ENCODE assay signal across 20 cellular contexts in genomic region chr7:84686373-84686772, GRCh38.
"Had no signal": no experiment of that assay in that cellular context is flagged by ENCODE, and none has a peak within 500 bp of the region (broad histone marks: within the 10 kb centered on the region; RNA-seq: fewer than 3 reads in every experiment).

No MANE protein-coding gene starts in this region.

- DNase-seq: activated CD4-positive, alpha-beta T cell treated with anti-CD3 and anti-CD28 coated beads, Interleukin-2, amount 10 ng/mL, durations not matched to agents 24 days and 14 days; activated CD4-positive, CD25-positive, alpha-beta regulatory T cell; activated CD8-positive, alpha-beta memory T cell treated with anti-CD3 and anti-CD28 coated beads, Interleukin-2, amount 50 U/mL, for 4 hours; activated CD8-positive, alpha-beta T cell treated with anti-CD3 and anti-CD28 coated beads, Interleukin-2, amount 10 ng/mL, durations not matched to agents 7 days and 5 days; activated gamma-delta T cell; activated T-cell treated with anti-CD3 and anti-CD28 coated beads, Interleukin-2, amount 50 U/mL, for 48 hours; amniotic stem cell; cerebellar nuclear complex; effector memory CD4-positive, alpha-beta T cell; gastrocnemius medialis; heart left ventricle; midbrain; sigmoid colon; stimulated activated CD4-positive, alpha-beta T cell treated with anti-CD3 and anti-CD28 coated beads, Interleukin-2, amount 100 ng/mL, for 24 hours had no signal

- H3K4me3 Mint-ChIP-seq: activated CD4-positive, alpha-beta T cell treated with anti-CD3 and anti-CD28 coated beads, Interleukin-2, amount 10 ng/mL, durations not matched to agents 24 days and 14 days; activated CD8-positive, alpha-beta T cell treated with anti-CD3 and anti-CD28 coated beads, Interleukin-2, amount 10 ng/mL, durations not matched to agents 7 days and 5 days; brain; dendritic cell treated with granulocyte-macrophage colony-stimulating factor and Interleukin-4, amounts not matched to agents 40 ng/mL and 50 ng/mL, for 4 days; stimulated activated effector memory CD8-positive, alpha-beta T cell treated with anti-CD3 and anti-CD28 coated beads, Interleukin-12 subunit alpha, Interleukin-12 subunit beta, amount 100 ng/mL, for 72 hours had no signal

- ATAC-seq: activated CD8-positive, alpha-beta T cell treated with anti-CD3 and anti-CD28 coated beads, Interleukin-2, amount 10 ng/mL, durations not matched to agents 7 days and 5 days; activated naive CD4-positive, alpha-beta T cell treated with anti-CD3 and anti-CD28 coated beads, Interleukin-2, amount 50 U/mL, for 72 hours; gastrocnemius medialis; heart left ventricle; stimulated activated effector memory CD8-positive, alpha-beta T cell treated with anti-CD3 and anti-CD28 coated beads, Interleukin-12 subunit alpha, Interleukin-12 subunit beta, amount 100 ng/mL, for 72 hours had no signal

- H3K4me3 ChIP-seq: gastrocnemius medialis, heart left ventricle, lung, sigmoid colon, thoracic aorta had no signal

- H3K27ac Mint-ChIP-seq: activated CD4-positive, alpha-beta T cell treated with anti-CD3 and anti-CD28 coated beads, Interleukin-2, amount 10 ng/mL, durations not matched to agents 24 days and 14 days; activated CD8-positive, alpha-beta T cell treated with anti-CD3 and anti-CD28 coated beads, Interleukin-2, amount 10 ng/mL, durations not matched to agents 7 days and 5 days; activated naive CD4-positive, alpha-beta T cell treated with anti-CD3 and anti-CD28 coated beads, Interleukin-2, amount 50 U/mL, for 72 hours; brain; dendritic cell treated with granulocyte-macrophage colony-stimulating factor and Interleukin-4, amounts not matched to agents 40 ng/mL and 50 ng/mL, for 4 days; stimulated activated effector memory CD8-positive, alpha-beta T cell treated with anti-CD3 and anti-CD28 coated beads, Interleukin-12 subunit alpha, Interleukin-12 subunit beta, amount 100 ng/mL, for 72 hours had no signal

- H3K4me1 Mint-ChIP-seq: activated CD4-positive, alpha-beta T cell treated with anti-CD3 and anti-CD28 coated beads, Interleukin-2, amount 10 ng/mL, durations not matched to agents 24 days and 14 days; stimulated activated effector memory CD8-positive, alpha-beta T cell treated with anti-CD3 and anti-CD28 coated beads, Interleukin-12 subunit alpha, Interleukin-12 subunit beta, amount 100 ng/mL, for 72 hours had no signal

- H3K9me3 Mint-ChIP-seq: activated CD4-positive, alpha-beta T cell treated with anti-CD3 and anti-CD28 coated beads, Interleukin-2, amount 10 ng/mL, durations not matched to agents 24 days and 14 days had no signal

- H3K36me3 Mint-ChIP-seq: activated naive CD4-positive, alpha-beta T cell treated with anti-CD3 and anti-CD28 coated beads, Interleukin-2, amount 50 U/mL, for 72 hours; brain; stimulated activated effector memory CD8-positive, alpha-beta T cell treated with anti-CD3 and anti-CD28 coated beads, Interleukin-12 subunit alpha, Interleukin-12 subunit beta, amount 100 ng/mL, for 72 hours had no signal

- H3K27me3 Mint-ChIP-seq: activated CD4-positive, alpha-beta T cell treated with anti-CD3 and anti-CD28 coated beads, Interleukin-2, amount 10 ng/mL, durations not matched to agents 24 days and 14 days; brain; dendritic cell treated with granulocyte-macrophage colony-stimulating factor and Interleukin-4, amounts not matched to agents 40 ng/mL and 50 ng/mL, for 4 days had no signal
